Comparison of ENCODE assay signal across 19 cellular contexts in genomic region chr2:26718949-26719686, GRCh38. TPM values are rescaled to one million over a fixed set of nuclear protein-coding genes. Genes with fewer than 3 reads are reported as not detected.
"Had no signal": no experiment of that assay in that cellular context is flagged by ENCODE, and none has a peak within 500 bp of the region (broad histone marks: within the 10 kb centered on the region; RNA-seq: fewer than 3 reads in every experiment).

No MANE protein-coding gene starts in this region.

- H3K27me3 ChIP-seq: dorsolateral prefrontal cortex, left lung, tibial nerve had no signal

- H3K27ac ChIP-seq: left lung had no signal

- ATAC-seq: left lung; stimulated activated memory B cell treated with anti-CD40 and anti-IgM and Interleukin-4, amounts not matched to agents 10 μg/mL and 1 μg/mL and 100 μg/mL, for 72 hours had no signal

- H3K4me3 ChIP-seq: dorsolateral prefrontal cortex, left lung, tibial nerve had no signal

- DNase-seq: activated CD4-positive, alpha-beta T cell treated with anti-CD3 and anti-CD28 coated beads, Interleukin-2, amount 10 ng/mL, durations not matched to agents 7 days and 5 days; activated CD4-positive, CD25-positive, alpha-beta regulatory T cell; activated CD8-positive, alpha-beta memory T cell treated with anti-CD3 and anti-CD28 coated beads, Interleukin-2, amount 50 U/mL, for 48 hours; activated naive CD4-positive, alpha-beta T cell; activated naive CD8-positive, alpha-beta T cell treated with anti-CD3 and anti-CD28 coated beads, Interleukin-2, amount 10 ng/mL, durations not matched to agents 7 days and 5 days; aorta; dorsolateral prefrontal cortex; endodermal cell; islet precursor cell; left lung; SIG-M5; stimulated activated CD4-positive, alpha-beta T cell treated with anti-CD3 and anti-CD28 coated beads, Interleukin-2, amount 100 ng/mL, for 48 hours; SW 1271 had no signal

- H3K9me3 ChIP-seq: left lung, tibial nerve had no signal

- H3K36me3 ChIP-seq: left lung, tibial nerve had no signal

RNA-seq across cellular contexts. Expression of gene KCNK3, which starts 26.6 kb away (rescaled TPM):
- total RNA-seq: activated CD4-positive, alpha-beta T cell treated with anti-CD3 and anti-CD28 coated beads, Interleukin-2, amount 10 ng/mL, durations not matched to agents 7 days and 5 days; activated naive CD8-positive, alpha-beta T cell treated with anti-CD3 and anti-CD28 coated beads, Interleukin-2, amount 10 ng/mL, durations not matched to agents 7 days and 5 days; bronchial epithelial cell; endodermal cell; osteoblast; pulmonary artery endothelial cell; T-helper 2 cell treated with Interferon-gamma antibody and Interleukin-4, amounts not matched to agents 100 ng/mL and 5 ng/mL, for 36 hours had no signal
